ENCODE assay signal across 8 cellular contexts in the genomic region with DNA sequence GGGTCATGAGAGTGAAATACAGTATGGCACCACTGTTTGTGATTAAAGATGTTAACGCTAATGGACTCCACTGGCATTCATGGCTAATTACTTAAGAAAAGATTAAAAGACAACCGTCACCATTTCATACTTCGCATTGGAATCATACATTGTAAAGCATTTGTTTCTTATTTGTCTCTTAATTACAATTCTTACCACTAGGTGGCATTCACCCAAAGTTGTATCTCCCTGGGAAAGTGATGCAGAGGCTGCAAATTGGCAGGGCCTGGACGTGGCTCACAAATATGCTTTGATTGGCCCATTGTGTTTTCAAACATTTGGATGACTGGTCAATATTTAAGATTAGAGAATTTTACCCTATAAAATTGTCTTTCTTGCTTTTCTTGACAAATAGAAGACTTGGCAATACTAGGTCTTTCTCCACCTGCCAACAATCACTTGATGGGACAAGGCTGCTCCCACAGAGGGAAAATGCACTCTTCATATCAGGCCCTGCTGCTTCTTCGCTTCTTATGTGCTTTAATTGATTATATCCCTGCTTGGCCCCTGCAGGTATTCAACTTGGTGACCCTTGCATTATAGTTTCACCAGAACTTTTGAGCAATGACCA.
DNase-seq lines count a peak whose midpoint lies in the region; ATAC-seq and TF ChIP-seq lines count a peak whose summit lies in the region.

No MANE protein-coding gene starts in this region.

- H3K27ac Mint-ChIP-seq in naive thymus-derived CD8-positive, alpha-beta T cell, result peak overlapping the region in 1 of 10 donors; percentile 56

- peaks cover 0 to 5% (median 2%) of the 10 kb centered on the region in 5 donors for H3K27me3 Mint-ChIP-seq in naive thymus-derived CD8-positive, alpha-beta T cell

- no peaks in the 10 kb centered on the region for H3K9me3 ChIP-seq in esophagus muscularis mucosa
- no peaks in the 10 kb centered on the region for H3K9me3 ChIP-seq in effector memory CD4-positive, alpha-beta T cell (ENCODE audit: control insufficient read depth, low read length)

- POLR2A ChIA-PET in naive thymus-derived CD8-positive, alpha-beta T cell (lab: Charles Lee), result no interaction called here

- no peak overlapping the region for H3K27ac ChIP-seq in esophagus muscularis mucosa (replicated peaks in 1 of 4)
- no peak overlapping the region for H3K27ac ChIP-seq in effector memory CD4-positive, alpha-beta T cell (ENCODE audit: insufficient read depth, low read length, poor library complexity, severe bottlenecking)

- TF ChIP-seq EP300 in esophagus muscularis mucosa (IDR thresholded peaks at IDR 0.05), result no peak

- 30% methylated on average over 5 of the region's 5 CpGs for WGBS in esophagus muscularis mucosa

- H3K4me1 ChIP-seq in esophagus muscularis mucosa, result peaks cover 0 to 11% (median 0%) of the 10 kb centered on the region in 4 donors
- no peaks in the 10 kb centered on the region for H3K4me1 ChIP-seq in effector memory CD4-positive, alpha-beta T cell (ENCODE audit: control insufficient read depth, insufficient read depth, low read length, poor library complexity, severe bottlenecking)

- H3K9me3 Mint-ChIP-seq in naive thymus-derived CD8-positive, alpha-beta T cell, result no peaks in the 10 kb centered on the region

- H3K4me1 Mint-ChIP-seq in naive thymus-derived CD8-positive, alpha-beta T cell, result no peaks in the 10 kb centered on the region

- intact Hi-C loops in esophagus muscularis mucosa (cut with DNase I), result loop anchor here (2.0 to 10.0 kb wide), 3 partner anchors 117 to 269 kb away; no protein-coding TSS in a partner anchor

- H3K4me3 Mint-ChIP-seq in naive thymus-derived CD8-positive, alpha-beta T cell, result no peak overlapping the region

- H3K4me3 ChIP-seq in NB4 (ENCODE audit: low read depth, low read length) (no peak overlapping the region), esophagus muscularis mucosa (no peak overlapping the region)
- H3K4me3 ChIP-seq in effector memory CD4-positive, alpha-beta T cell (ENCODE audit: insufficient read depth, low read depth, low read length, poor library complexity, severe bottlenecking), result no peak overlapping the region

- TF ChIP-seq CTCF in NB4 (IDR thresholded peaks at IDR 0.05; ENCODE audit: low read depth, low read length) (peak; percentile 53), esophagus muscularis mucosa (IDR thresholded peaks at IDR 0.05) (peak; percentile 60 to 66 (median 66))

- H3K36me3 Mint-ChIP-seq in naive thymus-derived CD8-positive, alpha-beta T cell, result no peaks in the 10 kb centered on the region

- TF ChIP-seq POLR2A in NB4 (IDR thresholded peaks at IDR 0.05; ENCODE audit: extremely low read depth, insufficient read length) (no peak), esophagus muscularis mucosa (IDR thresholded peaks at IDR 0.05; ENCODE audit: low read depth) (no peak)

- ATAC-seq in GM21447 (IDR thresholded peaks at IDR 0.05; ENCODE audit: unreplicated experiment), result peak; percentile 73
- ATAC-seq in naive thymus-derived CD8-positive, alpha-beta T cell, result peak; percentile 52 to 61

- DNase-seq in Daoy (ENCODE audit: low read depth) (peak; percentile 37), NB4 (ENCODE audit: low read depth) (peak; percentile 77), SKM-1 (lab: John Stamatoyannopoulos, UW; ENCODE audit: unreplicated experiment) (peak; percentile 13), esophagus muscularis mucosa (ENCODE audit: extremely low spot score) (no peak), 8988T (no peak)
- DNase-seq in naive thymus-derived CD8-positive, alpha-beta T cell, result peak in 5 of 10 donors; percentile 3 to 58 (median 53)
- DNase-seq in effector memory CD4-positive, alpha-beta T cell, result no peak

- H3K27me3 ChIP-seq in esophagus muscularis mucosa, result no peaks in the 10 kb centered on the region
- H3K27me3 ChIP-seq in effector memory CD4-positive, alpha-beta T cell (replicated peaks; ENCODE audit: control insufficient read depth, insufficient read depth, low read length, poor library complexity, severe bottlenecking), result no peaks in the 10 kb centered on the region

- H3K36me3 ChIP-seq in esophagus muscularis mucosa, result no peaks in the 10 kb centered on the region
- H3K36me3 ChIP-seq in effector memory CD4-positive, alpha-beta T cell (ENCODE audit: control insufficient read depth, insufficient read depth, low read length), result no peaks in the 10 kb centered on the region

Comparison
In these comparisons a context has a peak if more than half of its experiments do, and no peak if none do; other contexts are left out.
1. DNase-seq: peak in Daoy (single experiment), NB4 (single experiment) and SKM-1 (single experiment); none in esophagus muscularis mucosa (single experiment), 8988T (single experiment) and effector memory CD4-positive, alpha-beta T cell (0 of 3).